In genomic region chr11:100404907-100405306, GRCh38 we compare ENCODE assay signal across 20 cellular contexts.
"Had no signal": no experiment of that assay in that cellular context is flagged by ENCODE, and none has a peak within 500 bp of the region (broad histone marks: within the 10 kb centered on the region; RNA-seq: fewer than 3 reads in every experiment).

No MANE protein-coding gene starts in this region.

- H3K27me3 Mint-ChIP-seq: activated naive CD8-positive, alpha-beta T cell; activated T-cell treated with anti-CD3 and anti-CD28 coated beads, Interleukin-2, amount 50 U/mL, for 24 hours had no signal

- H3K4me1 Mint-ChIP-seq: natural killer cell had no signal

- DNase-seq: activated CD4-positive, alpha-beta T cell treated with anti-CD3 and anti-CD28 coated beads, Interleukin-2, amount 50 U/mL, for 4 hours; activated CD8-positive, alpha-beta memory T cell treated with anti-CD3 and anti-CD28 coated beads for 24 hours; activated CD8-positive, alpha-beta memory T cell treated with anti-CD3 and anti-CD28 coated beads, Interleukin-2, amount 50 U/mL, for 4 hours; activated naive CD4-positive, alpha-beta T cell; activated T-cell treated with anti-CD3 and anti-CD28 coated beads, Interleukin-2, amount 50 U/mL, for 24 hours; adrenal gland; head of caudate nucleus; hypothalamus; islet precursor cell; left cardiac atrium; natural killer cell; stimulated activated CD4-positive, alpha-beta T cell treated with anti-CD3 and anti-CD28 coated beads, Interleukin-4, amount 100 ng/mL, for 4 hours; stimulated activated naive CD8-positive, alpha-beta T cell treated with anti-CD3 and anti-CD28 coated beads, Interleukin-15, Interleukin-2, amounts not matched to agents 100 U/mL and 50 U/mL, for 24 hours; WERI-Rb-1 had no signal

- H3K4me3 Mint-ChIP-seq: activated naive CD8-positive, alpha-beta T cell; activated T-cell treated with anti-CD3 and anti-CD28 coated beads, Interleukin-2, amount 50 U/mL, for 24 hours; natural killer cell had no signal

- H3K36me3 ChIP-seq: adrenal gland, gastroesophageal sphincter, prostate gland, WERI-Rb-1 had no signal

- H3K27ac Mint-ChIP-seq: activated naive CD8-positive, alpha-beta T cell; activated T-cell treated with anti-CD3 and anti-CD28 coated beads, Interleukin-2, amount 50 U/mL, for 24 hours; activated T-helper 2 cell treated with anti-CD3 and anti-CD28 coated beads, Interferon-gamma antibody, Interleukin-2, Interleukin-4, amounts not matched to agents 10 μg/mL and 5 μg/mL and 100 μg/mL, durations not matched to agents 14 hours and 24 hours and 36 hours; natural killer cell had no signal

- H3K9me3 ChIP-seq: prostate gland had no signal

- H3K36me3 Mint-ChIP-seq: activated naive CD8-positive, alpha-beta T cell had no signal

- H3K4me1 ChIP-seq: adrenal gland, gastroesophageal sphincter, prostate gland had no signal

- ATAC-seq: gastroesophageal sphincter; left cardiac atrium; natural killer cell; stimulated activated naive CD8-positive, alpha-beta T cell treated with anti-CD3 and anti-CD28 coated beads, Interleukin-15, Interleukin-2, amounts not matched to agents 100 U/mL and 50 U/mL, for 24 hours had no signal

- H3K27ac ChIP-seq: adrenal gland, coronary artery, epithelial cell of prostate, gastroesophageal sphincter, prostate gland, WERI-Rb-1 had no signal

- H3K27me3 ChIP-seq: adrenal gland, gastroesophageal sphincter had no signal

- H3K4me3 ChIP-seq: adrenal gland, coronary artery, gastroesophageal sphincter, prostate gland had no signal
